Comparison of ENCODE assay signal across 14 cellular contexts in genomic region chr10:126787201-126787600, GRCh38.
DNase-seq lines count a peak whose midpoint lies in the region; TF ChIP-seq lines count a peak whose summit lies in the region.
"Had no signal": no experiment of that assay in that cellular context is flagged by ENCODE, and none has a peak within 500 bp of the region (broad histone marks: within the 10 kb centered on the region; RNA-seq: fewer than 3 reads in every experiment).

No MANE protein-coding gene starts in this region.

- H3K36me3 ChIP-seq in Caco-2 (ENCODE audit: control insufficient read depth, insufficient read depth, low read length) = no peaks in the 10 kb centered on the region

- peaks cover 26% of the 10 kb centered on the region for H3K4me1 Mint-ChIP-seq in Caco-2 (ENCODE audit: low read depth, unreplicated experiment)
- H3K4me1 Mint-ChIP-seq in type B pancreatic cell (ENCODE audit: unreplicated experiment) = peaks cover 11% of the 10 kb centered on the region
- H3K4me1 Mint-ChIP-seq: GM23338 had no signal

- intact Hi-C loops in Caco-2 (cut with micrococcal nuclease; ENCODE audit: unreplicated experiment) (loop anchor here (5.0 to 10.0 kb wide), 3 partner anchors 50 to 185 kb away; partner anchors contain the start of gene DOCK1), posterior cingulate gyrus (cut with DNase I) (no loop called here)

- no peaks in the 10 kb centered on the region for H3K27me3 ChIP-seq in Caco-2 (replicated peaks; ENCODE audit: control insufficient read depth, insufficient read depth, low read length)

- no peak overlapping the region for H3K4me3 Mint-ChIP-seq in Caco-2 (ENCODE audit: unreplicated experiment)
- H3K4me3 Mint-ChIP-seq in type B pancreatic cell = peak overlapping the region; percentile 17
- H3K4me3 Mint-ChIP-seq: CD8-positive, alpha-beta T cell; GM23338; H9 had no signal

- H3K9me3 Mint-ChIP-seq in Caco-2 (ENCODE audit: unreplicated experiment) (peaks cover 14% of the 10 kb centered on the region), type B pancreatic cell (peaks cover under 1% of the 10 kb centered on the region)
- H3K9me3 Mint-ChIP-seq: CD8-positive, alpha-beta T cell had no signal

- H3K36me3 Mint-ChIP-seq in Caco-2 (ENCODE audit: insufficient read depth, unreplicated experiment) = peaks cover 6% of the 10 kb centered on the region
- H3K36me3 Mint-ChIP-seq in type B pancreatic cell = no peaks in the 10 kb centered on the region
- H3K36me3 Mint-ChIP-seq: CD8-positive, alpha-beta T cell had no signal

- CTCF ChIA-PET in Caco-2 (lab: Charles Lee) = interaction anchor here (1.2 kb wide), 1 partner anchor 52 kb away, joined by 4 read pairs; no protein-coding TSS in a partner anchor

- peak; percentile 71 to 82 for DNase-seq in Caco-2
- DNase-seq in ELF-1 (ENCODE audit: low read depth, low spot score) = peak; percentile 34
- peak; percentile 67 for DNase-seq in islet precursor cell
- DNase-seq in type B pancreatic cell (ENCODE audit: extremely low spot score, unreplicated experiment) = no peak
- no peak for DNase-seq in posterior cingulate gyrus
- no peak for DNase-seq in central memory CD4-positive, alpha-beta T cell
- DNase-seq: C1 segment of cervical spinal cord; CD8-positive, alpha-beta T cell; DMS 273 treated with DMSO at 0.1 percent for 48 hours; DND-41; GDM1; H9 had no signal

- BruUV-seq in Caco-2 (replicated peaks; lab: Mats Ljungman, UMichigan) = no TSS peak

- H3K4me1 ChIP-seq in Caco-2 = peaks cover 56% of the 10 kb centered on the region

- H3K27me3 Mint-ChIP-seq in Caco-2 (ENCODE audit: insufficient read depth, unreplicated experiment) (no peaks in the 10 kb centered on the region), type B pancreatic cell (no peaks in the 10 kb centered on the region)

- H3K27ac Mint-ChIP-seq in Caco-2 (ENCODE audit: unreplicated experiment) (peak overlapping the region; percentile 53), type B pancreatic cell (peak overlapping the region; percentile 87)
- H3K27ac Mint-ChIP-seq: CD8-positive, alpha-beta T cell; GM23338; H9 had no signal

- TF ChIP-seq CTCF in Caco-2 (IDR thresholded peaks at IDR 0.05; ENCODE audit: insufficient read depth in 1 of 2, low read depth in 1 of 2, low read length in 1 of 2, severe bottlenecking in 1 of 2, unreplicated experiment in 1 of 2) (no peak), type B pancreatic cell (conservative IDR thresholded peaks at IDR 0.05) (no peak)

- no peaks in the 10 kb centered on the region for H3K9me3 ChIP-seq in Caco-2

- H3K4me3 ChIP-seq in Caco-2 (ENCODE audit: low read depth, low read length) = no peak overlapping the region
- H3K4me3 ChIP-seq: GM12878, GM23338 had no signal

- POLR2A ChIA-PET in Caco-2 (lab: Charles Lee) = interaction anchor here (0.8 kb wide), 1 partner anchor 11 kb away, joined by 3 read pairs; no protein-coding TSS in a partner anchor

Comparison
In these comparisons a context has a peak if more than half of its experiments do, and no peak if none do; other contexts are left out.
1. DNase-seq: peak in Caco-2 (2 of 2), ELF-1 (single experiment) and islet precursor cell (single experiment); none in type B pancreatic cell (single experiment), posterior cingulate gyrus (0 of 10) and central memory CD4-positive, alpha-beta T cell (single experiment).